ENCODE assay signal across 2 cellular contexts in the genomic region with DNA sequence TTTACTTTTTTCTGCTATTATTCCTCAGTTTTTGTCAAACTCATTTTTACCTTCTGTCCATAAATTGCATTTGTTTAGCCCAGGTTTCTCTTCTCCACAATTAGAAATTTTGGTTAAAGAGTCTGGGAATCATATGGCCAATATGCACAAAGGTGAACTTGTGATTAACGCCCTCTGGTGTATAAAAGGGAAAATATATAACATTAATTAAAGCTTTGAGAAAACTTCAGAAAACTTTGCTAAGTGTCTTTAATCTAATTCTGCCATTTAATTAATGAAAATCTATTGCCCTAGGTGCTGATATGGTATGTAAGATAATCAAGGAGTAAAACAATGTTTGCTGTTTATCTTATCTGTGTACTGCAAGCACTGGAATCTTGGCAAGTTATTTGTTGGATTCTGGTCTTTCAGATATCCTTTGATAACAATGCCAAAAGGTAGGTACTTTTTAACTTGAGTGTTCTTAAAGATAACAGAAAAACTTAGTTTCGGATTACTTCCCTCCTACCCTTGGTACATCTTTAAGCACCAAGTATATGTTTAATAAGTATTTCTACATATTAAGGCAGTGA.
TF ChIP-seq lines count a peak whose summit lies in the region.

No MANE protein-coding gene starts in this region.

TF ChIP-seq in IMR-90, 13 proteins besides CTCF, POLR2A, EP300 and RAD21 (continued from another document):
- TF ChIP-seq SMC3 (IDR thresholded peaks at IDR 0.05; ENCODE audit: low read depth, low read length): peak; percentile 67

TF ChIP-seq in HepG2, 621 proteins besides CTCF, POLR2A, EP300 and RAD21:
- TF ChIP-seq STAG1 (CRISPR knock-in tag; IDR thresholded peaks at IDR 0.05) (0 out of 2 replicates have a peak, but pooled peaks have one; percentile 5), PRMT3 (CRISPR knock-in tag; IDR thresholded peaks at IDR 0.05; ENCODE audit: borderline replicate concordance, low read depth) (no peak), SMC3 (IDR thresholded peaks at IDR 0.05; ENCODE audit: low read length) (peak; percentile 12; the same call in 1 of the 2 replicates)
